ENCODE assay signal across 19 cellular contexts in genomic region chr6:10138917-10139316, GRCh38.
DNase-seq lines count a peak whose midpoint lies in the region; ATAC-seq, FAIRE-seq and TF ChIP-seq lines count a peak whose summit lies in the region.
"Had no signal": no experiment of that assay in that cellular context is flagged by ENCODE, and none has a peak within 500 bp of the region (broad histone marks: within the 10 kb centered on the region; RNA-seq: fewer than 3 reads in every experiment).

No MANE protein-coding gene starts in this region.

- H3F3A ChIP-seq in smooth muscle cell (ENCODE audit: low read depth), result no peaks in the 10 kb centered on the region

- DNase-seq in NCI-H2196 (lab: John Stamatoyannopoulos, UW; ENCODE audit: unreplicated experiment), result peak; percentile 22
- DNase-seq in NCI-H2196 treated with DMSO at 0.1 percent for 48 hours (lab: John Stamatoyannopoulos, UW; ENCODE audit: unreplicated experiment), result no peak
- peak; percentile 40 for DNase-seq in NCI-H69 (lab: John Stamatoyannopoulos, UW)
- peak; percentile 94 for DNase-seq in bronchial epithelial cell (ENCODE audit: low read depth)
- no peak for DNase-seq in smooth muscle cell (lab: John Stamatoyannopoulos, UW; ENCODE audit: unreplicated experiment)
- no peak for DNase-seq in AG20443 (ENCODE audit: low spot score)
- DNase-seq in stimulated activated CD4-positive, alpha-beta T cell treated with anti-CD3 and anti-CD28 coated beads, Interleukin-12 subunit alpha, Interleukin-12 subunit beta, amount 100 ng/mL, for 4 hours, result no peak
- DNase-seq: activated CD4-positive, alpha-beta T cell treated with anti-CD3 and anti-CD28 coated beads for 1 hour; activated gamma-delta T cell; DMS79; NK-92 treated with Interleukin-12 subunit alpha and Interleukin-12 subunit beta, amount 100 ng/mL, for 24 hours; SIG-M5; upper lobe of right lung had no signal

- no peak for FAIRE-seq in bronchial epithelial cell (lab: Jason Lieb, UNC)
- FAIRE-seq: endothelial cell of umbilical vein had no signal

- no peak overlapping the region for H3K4me3 ChIP-seq in bronchial epithelial cell (ENCODE audit: low read depth, low read length)
- H3K4me3 ChIP-seq in smooth muscle cell, result no peak overlapping the region
- H3K4me3 ChIP-seq: coronary artery, upper lobe of right lung had no signal

- peaks cover 17% of the 10 kb centered on the region for H3K4me1 ChIP-seq in smooth muscle cell (ENCODE audit: low read depth)
- H3K4me1 ChIP-seq: upper lobe of right lung had no signal

- no peak overlapping the region for H3K9ac ChIP-seq in smooth muscle cell (ENCODE audit: low read depth)

- no peaks in the 10 kb centered on the region for H4K20me1 ChIP-seq in smooth muscle cell (ENCODE audit: low read depth)

- no peaks in the 10 kb centered on the region for H3K79me2 ChIP-seq in smooth muscle cell (ENCODE audit: low read depth)

- WGBS in smooth muscle cell (ENCODE audit: low lambda C conversion rate), result 53% methylated on average over 3 of the region's 3 CpGs

- TF ChIP-seq CTCF in bronchial epithelial cell (IDR thresholded peaks at IDR 0.05; ENCODE audit: insufficient read depth, low read length, severe bottlenecking) (no peak), smooth muscle cell (IDR thresholded peaks at IDR 0.05; ENCODE audit: borderline replicate concordance, insufficient read depth, poor library complexity, severe bottlenecking) (no peak)

- ATAC-seq in GM18517 (IDR thresholded peaks at IDR 0.05; ENCODE audit: unreplicated experiment), result no peak
- ATAC-seq: natural killer cell treated with Interleukin-12 subunit alpha and Interleukin-12 subunit beta and Interleukin-15 and Interleukin-18, amount 100 ng/mL, for 72 hours; upper lobe of right lung had no signal

- H2AFZ ChIP-seq in smooth muscle cell (ENCODE audit: low read depth), result no peak overlapping the region

- H3K9me3 ChIP-seq in smooth muscle cell (replicated peaks; ENCODE audit: low read depth), result no peaks in the 10 kb centered on the region

- H3K4me2 ChIP-seq in smooth muscle cell, result peak overlapping the region; percentile 20

- H3K27ac ChIP-seq in smooth muscle cell (ENCODE audit: low read depth), result peak overlapping the region; percentile 25
- H3K27ac ChIP-seq: 22Rv1, coronary artery, HL-60, upper lobe of right lung had no signal

- H3K27me3 ChIP-seq in bronchial epithelial cell (ENCODE audit: control insufficient read depth, insufficient read depth, low read length) (no peaks in the 10 kb centered on the region), smooth muscle cell (ENCODE audit: low read depth) (no peaks in the 10 kb centered on the region)
- H3K27me3 ChIP-seq: upper lobe of right lung had no signal

- no peaks in the 10 kb centered on the region for H3K36me3 ChIP-seq in bronchial epithelial cell (ENCODE audit: control insufficient read depth, insufficient read depth, low read length)
- H3K36me3 ChIP-seq in smooth muscle cell (ENCODE audit: low read depth), result no peaks in the 10 kb centered on the region
- H3K36me3 ChIP-seq: upper lobe of right lung had no signal

Comparison
In these comparisons a context has a peak if more than half of its experiments do, and no peak if none do; other contexts are left out.
1. DNase-seq: peak in NCI-H2196 (single experiment), NCI-H69 (single experiment) and bronchial epithelial cell (single experiment); none in NCI-H2196 treated with DMSO at 0.1 percent for 48 hours (single experiment), smooth muscle cell (single experiment), AG20443 (single experiment) and stimulated activated CD4-positive, alpha-beta T cell treated with anti-CD3 and anti-CD28 coated beads, Interleukin-12 subunit alpha, Interleukin-12 subunit beta, amount 100 ng/mL, for 4 hours (single experiment).